In genomic region chr14:52075371-52075770, GRCh38 we compare ENCODE assay signal across 1 cellular context.
TF ChIP-seq lines count a peak whose summit lies in the region.

No MANE protein-coding gene starts in this region.

TF ChIP-seq in IMR-90, 13 proteins besides CTCF, POLR2A, EP300 and RAD21 (continued from another document):
- TF ChIP-seq USF2 (IDR thresholded peaks at IDR 0.05; ENCODE audit: low read depth, low read length): no peak
- no peak for TF ChIP-seq MAFK (IDR thresholded peaks at IDR 0.05; ENCODE audit: low read depth, low read length)
- no peak for TF ChIP-seq CEBPB (IDR thresholded peaks at IDR 0.05; ENCODE audit: low read depth, low read length)
- TF ChIP-seq RCOR1 (IDR thresholded peaks at IDR 0.05; ENCODE audit: insufficient replicate concordance, low read length): no peak
- no peak for TF ChIP-seq FOS (IDR thresholded peaks at IDR 0.05; ENCODE audit: low read depth, low read length)
- TF ChIP-seq ELK1 (IDR thresholded peaks at IDR 0.05; ENCODE audit: borderline replicate concordance, low read depth, low read length): no peak
